1 cellular context compared by ENCODE assay signal in the genomic region with DNA sequence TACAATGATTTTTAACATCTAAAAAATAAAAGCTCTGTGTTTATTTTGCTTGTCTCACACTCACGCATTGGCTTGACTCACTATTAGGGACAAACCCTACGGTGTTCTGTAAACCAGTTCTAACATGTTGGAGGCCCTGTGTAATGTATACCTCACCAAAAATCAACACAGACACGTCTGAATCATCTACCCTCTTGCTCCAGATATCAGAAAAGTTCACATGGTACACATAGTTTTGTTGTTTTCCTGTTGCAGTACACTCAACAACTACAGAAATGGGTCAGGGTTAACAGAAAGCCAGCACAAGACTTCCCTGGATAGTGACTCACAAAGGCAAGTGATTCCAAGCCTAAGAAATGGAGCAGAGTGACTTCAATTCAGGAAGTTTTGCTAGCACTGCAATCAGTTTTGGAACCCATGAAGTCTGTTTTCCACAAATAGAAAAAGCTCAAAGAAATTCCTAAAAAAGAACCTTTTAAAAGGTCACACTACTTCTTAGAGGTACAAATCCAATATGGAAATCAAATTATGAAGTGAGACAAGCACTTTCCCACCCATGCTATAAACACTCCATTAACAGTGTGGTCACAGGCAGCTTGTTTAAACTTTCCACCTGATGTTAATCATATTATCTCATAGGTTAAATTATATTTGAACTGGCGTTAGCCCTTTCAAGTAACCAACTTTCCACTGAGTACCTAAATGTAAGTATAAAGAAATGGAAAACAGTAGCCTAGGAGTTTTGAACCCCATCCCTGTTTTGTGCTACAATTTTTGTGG.
TF ChIP-seq lines count a peak whose summit lies in the region.

No MANE protein-coding gene starts in this region.

TF ChIP-seq in HCT116, 20 proteins besides CTCF, POLR2A, EP300 and RAD21:
- TF ChIP-seq ZNF274 (IDR thresholded peaks at IDR 0.05; ENCODE audit: low read depth, low read length) (no peak), POLR2AphosphoS5 (IDR thresholded peaks at IDR 0.05; ENCODE audit: low read depth, low read length) (peak; percentile 42; the same call in 1 of the 2 replicates), YY1 (IDR thresholded peaks at IDR 0.05; ENCODE audit: extremely low read depth, insufficient replicate concordance, low read depth, low read length) (no peak), ELF1 (IDR thresholded peaks at IDR 0.05; ENCODE audit: borderline replicate concordance, low read depth) (no peak; the same call in 1 of the 2 replicates), CEBPB (IDR thresholded peaks at IDR 0.05; ENCODE audit: low read depth) (peak; percentile 72; the same call in 1 of the 2 replicates), CBX3 (IDR thresholded peaks at IDR 0.05; ENCODE audit: low read depth) (peak; percentile 93; the same call in 1 of the 2 replicates), EZH2 (IDR thresholded peaks at IDR 0.05) (no peak), EGR1 (IDR thresholded peaks at IDR 0.05; ENCODE audit: low read depth) (no peak), JUND (IDR thresholded peaks at IDR 0.05) (peak; percentile 74), SP1 (IDR thresholded peaks at IDR 0.05; ENCODE audit: low read depth) (peak; percentile 82), FOSL1 (IDR thresholded peaks at IDR 0.05; ENCODE audit: low read depth) (peak; percentile 75), EZH2phosphoT487 (IDR thresholded peaks at IDR 0.05; ENCODE audit: borderline replicate concordance) (no peak), ZFX (IDR thresholded peaks at IDR 0.05) (no peak), TCF7L2 (IDR thresholded peaks at IDR 0.05; ENCODE audit: borderline replicate concordance, extremely low read depth, insufficient read depth, insufficient read length) (no peak), SRF (IDR thresholded peaks at IDR 0.05; ENCODE audit: low read depth) (0 out of 2 replicates have a peak, but pooled peaks have one; percentile 29), SIN3A (IDR thresholded peaks at IDR 0.05; ENCODE audit: low read depth) (peak; percentile 24; the same call in 1 of the 2 replicates)
- TF ChIP-seq, protein P1, sequence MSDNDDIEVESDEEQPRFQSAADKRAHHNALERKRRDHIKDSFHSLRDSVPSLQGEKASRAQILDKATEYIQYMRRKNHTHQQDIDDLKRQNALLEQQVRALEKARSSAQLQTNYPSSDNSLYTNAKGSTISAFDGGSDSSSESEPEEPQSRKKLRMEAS (IDR thresholded peaks at IDR 0.05) = peak; percentile 55; the same call in 1 of the 2 replicates
- TF ChIP-seq, protein P2, sequence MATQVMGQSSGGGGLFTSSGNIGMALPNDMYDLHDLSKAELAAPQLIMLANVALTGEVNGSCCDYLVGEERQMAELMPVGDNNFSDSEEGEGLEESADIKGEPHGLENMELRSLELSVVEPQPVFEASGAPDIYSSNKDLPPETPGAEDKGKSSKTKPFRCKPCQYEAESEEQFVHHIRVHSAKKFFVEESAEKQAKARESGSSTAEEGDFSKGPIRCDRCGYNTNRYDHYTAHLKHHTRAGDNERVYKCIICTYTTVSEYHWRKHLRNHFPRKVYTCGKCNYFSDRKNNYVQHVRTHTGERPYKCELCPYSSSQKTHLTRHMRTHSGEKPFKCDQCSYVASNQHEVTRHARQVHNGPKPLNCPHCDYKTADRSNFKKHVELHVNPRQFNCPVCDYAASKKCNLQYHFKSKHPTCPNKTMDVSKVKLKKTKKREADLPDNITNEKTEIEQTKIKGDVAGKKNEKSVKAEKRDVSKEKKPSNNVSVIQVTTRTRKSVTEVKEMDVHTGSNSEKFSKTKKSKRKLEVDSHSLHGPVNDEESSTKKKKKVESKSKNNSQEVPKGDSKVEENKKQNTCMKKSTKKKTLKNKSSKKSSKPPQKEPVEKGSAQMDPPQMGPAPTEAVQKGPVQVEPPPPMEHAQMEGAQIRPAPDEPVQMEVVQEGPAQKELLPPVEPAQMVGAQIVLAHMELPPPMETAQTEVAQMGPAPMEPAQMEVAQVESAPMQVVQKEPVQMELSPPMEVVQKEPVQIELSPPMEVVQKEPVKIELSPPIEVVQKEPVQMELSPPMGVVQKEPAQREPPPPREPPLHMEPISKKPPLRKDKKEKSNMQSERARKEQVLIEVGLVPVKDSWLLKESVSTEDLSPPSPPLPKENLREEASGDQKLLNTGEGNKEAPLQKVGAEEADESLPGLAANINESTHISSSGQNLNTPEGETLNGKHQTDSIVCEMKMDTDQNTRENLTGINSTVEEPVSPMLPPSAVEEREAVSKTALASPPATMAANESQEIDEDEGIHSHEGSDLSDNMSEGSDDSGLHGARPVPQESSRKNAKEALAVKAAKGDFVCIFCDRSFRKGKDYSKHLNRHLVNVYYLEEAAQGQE (IDR thresholded peaks at IDR 0.05; ENCODE audit: low read depth) = no peak
- TF ChIP-seq, protein P3, sequence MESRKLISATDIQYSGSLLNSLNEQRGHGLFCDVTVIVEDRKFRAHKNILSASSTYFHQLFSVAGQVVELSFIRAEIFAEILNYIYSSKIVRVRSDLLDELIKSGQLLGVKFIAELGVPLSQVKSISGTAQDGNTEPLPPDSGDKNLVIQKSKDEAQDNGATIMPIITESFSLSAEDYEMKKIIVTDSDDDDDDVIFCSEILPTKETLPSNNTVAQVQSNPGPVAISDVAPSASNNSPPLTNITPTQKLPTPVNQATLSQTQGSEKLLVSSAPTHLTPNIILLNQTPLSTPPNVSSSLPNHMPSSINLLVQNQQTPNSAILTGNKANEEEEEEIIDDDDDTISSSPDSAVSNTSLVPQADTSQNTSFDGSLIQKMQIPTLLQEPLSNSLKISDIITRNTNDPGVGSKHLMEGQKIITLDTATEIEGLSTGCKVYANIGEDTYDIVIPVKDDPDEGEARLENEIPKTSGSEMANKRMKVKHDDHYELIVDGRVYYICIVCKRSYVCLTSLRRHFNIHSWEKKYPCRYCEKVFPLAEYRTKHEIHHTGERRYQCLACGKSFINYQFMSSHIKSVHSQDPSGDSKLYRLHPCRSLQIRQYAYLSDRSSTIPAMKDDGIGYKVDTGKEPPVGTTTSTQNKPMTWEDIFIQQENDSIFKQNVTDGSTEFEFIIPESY (IDR thresholded peaks at IDR 0.05; ENCODE audit: extremely low read depth, insufficient replicate concordance, low read length) = no peak
- TF ChIP-seq, protein P4, sequence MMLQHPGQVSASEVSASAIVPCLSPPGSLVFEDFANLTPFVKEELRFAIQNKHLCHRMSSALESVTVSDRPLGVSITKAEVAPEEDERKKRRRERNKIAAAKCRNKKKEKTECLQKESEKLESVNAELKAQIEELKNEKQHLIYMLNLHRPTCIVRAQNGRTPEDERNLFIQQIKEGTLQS (IDR thresholded peaks at IDR 0.05) = no peak
TF ChIP-seq in HCT116: peak in this region for 9.
